In genomic region chr15:24945711-24946110, GRCh38 we compare ENCODE assay signal across 23 cellular contexts. TPM values are rescaled to one million over a fixed set of nuclear protein-coding genes. Genes with fewer than 3 reads are reported as not detected.
DNase-seq lines count a peak whose midpoint lies in the region; ATAC-seq and TF ChIP-seq lines count a peak whose summit lies in the region.
"Had no signal": no experiment of that assay in that cellular context is flagged by ENCODE, and none has a peak within 500 bp of the region (broad histone marks: within the 10 kb centered on the region; RNA-seq: fewer than 3 reads in every experiment).

No MANE protein-coding gene starts in this region.

- TF ChIP-seq POLR2A in thyroid gland (IDR thresholded peaks at IDR 0.05) (no peak), testis (IDR thresholded peaks at IDR 0.05) (no peak)

- no peak overlapping the region for H3K4me3 Mint-ChIP-seq in WTC11
- no peak overlapping the region for H3K4me3 Mint-ChIP-seq in endothelial cell (ENCODE audit: unreplicated experiment)
- no peak overlapping the region for H3K4me3 Mint-ChIP-seq in stimulated activated naive B cell treated with anti-CD40 and anti-IgM and Interleukin-4, amounts not matched to agents 10 μg/mL and 1 μg/mL and 100 μg/mL, for 72 hours
- no peak overlapping the region for H3K4me3 Mint-ChIP-seq in CD4-positive, alpha-beta T cell
- H3K4me3 Mint-ChIP-seq: HFFc6 had no signal

- no peaks in the 10 kb centered on the region for H3K36me3 ChIP-seq in thyroid gland
- H3K36me3 ChIP-seq in testis (ENCODE audit: low read depth, missing control alignments) = no peaks in the 10 kb centered on the region
- H3K36me3 ChIP-seq: BE2C, HAP-1 had no signal

- intact Hi-C loops in thyroid gland (cut with DNase I) = no loop called here
- intact Hi-C loops in testis (cut with DNase I; ENCODE audit: low total_unique reads) = no loop called here
- intact Hi-C loops in CD4-positive, alpha-beta T cell (cut with DNase I, micrococcal nuclease) = no loop called here

- WGBS in thyroid gland, 2 donors = 30 to 52% methylated on average over 1 of the region's 1 CpG
- 86 to 88% methylated on average over 1 of the region's 1 CpG for WGBS in testis, 2 donors

- H3K36me3 Mint-ChIP-seq in WTC11 = peaks cover 27% of the 10 kb centered on the region
- H3K36me3 Mint-ChIP-seq in endothelial cell (ENCODE audit: low read depth, unreplicated experiment) = peaks cover 6% of the 10 kb centered on the region
- no peaks in the 10 kb centered on the region for H3K36me3 Mint-ChIP-seq in stimulated activated naive B cell treated with anti-CD40 and anti-IgM and Interleukin-4, amounts not matched to agents 10 μg/mL and 1 μg/mL and 100 μg/mL, for 72 hours
- no peaks in the 10 kb centered on the region for H3K36me3 Mint-ChIP-seq in CD4-positive, alpha-beta T cell (ENCODE audit: low read depth)

- ATAC-seq in WTC11 = no peak
- ATAC-seq in stimulated activated naive B cell treated with anti-CD40 and anti-IgM and Interleukin-4, amounts not matched to agents 10 μg/mL and 1 μg/mL and 100 μg/mL, for 72 hours (replicated peaks) = no peak
- ATAC-seq in CD4-positive, alpha-beta T cell (ENCODE audit: poor library complexity) = no peak
- ATAC-seq: PC-3 had no signal

- H3K4me1 ChIP-seq in thyroid gland (peaks cover 2 to 5% of the 10 kb centered on the region in 2 donors), testis (no peaks in the 10 kb centered on the region)
- H3K4me1 ChIP-seq: BE2C, HAP-1 had no signal

- peak overlapping the region; percentile 76 for H3K27ac Mint-ChIP-seq in WTC11
- H3K27ac Mint-ChIP-seq in endothelial cell (ENCODE audit: unreplicated experiment) = peak overlapping the region; percentile 52
- no peak overlapping the region for H3K27ac Mint-ChIP-seq in stimulated activated naive B cell treated with anti-CD40 and anti-IgM and Interleukin-4, amounts not matched to agents 10 μg/mL and 1 μg/mL and 100 μg/mL, for 72 hours
- H3K27ac Mint-ChIP-seq in CD4-positive, alpha-beta T cell = no peak overlapping the region
- H3K27ac Mint-ChIP-seq: HFFc6 had no signal

- no peaks in the 10 kb centered on the region for H3K9me3 ChIP-seq in thyroid gland
- no peaks in the 10 kb centered on the region for H3K9me3 ChIP-seq in testis
- no peaks in the 10 kb centered on the region for H3K9me3 ChIP-seq in CD4-positive, alpha-beta T cell (ENCODE audit: control insufficient read depth, low read length)
- H3K9me3 ChIP-seq: BE2C had no signal

- H3K9me3 Mint-ChIP-seq in WTC11 (peaks cover 18% of the 10 kb centered on the region), endothelial cell (ENCODE audit: unreplicated experiment) (no peaks in the 10 kb centered on the region)
- no peaks in the 10 kb centered on the region for H3K9me3 Mint-ChIP-seq in stimulated activated naive B cell treated with anti-CD40 and anti-IgM and Interleukin-4, amounts not matched to agents 10 μg/mL and 1 μg/mL and 100 μg/mL, for 72 hours
- H3K9me3 Mint-ChIP-seq in CD4-positive, alpha-beta T cell = peaks cover 9% of the 10 kb centered on the region

- H3K4me3 ChIP-seq in thyroid gland (replicated peaks in 1 of 3) (no peak overlapping the region), testis (no peak overlapping the region)
- H3K4me3 ChIP-seq: HAP-1 had no signal

- H3K27ac ChIP-seq in thyroid gland (peak overlapping the region; percentile 37 to 61 (median 47)), testis (no peak overlapping the region)
- H3K27ac ChIP-seq in CD4-positive, alpha-beta T cell (ENCODE audit: low read depth, low read length) = no peak overlapping the region

- CTCF ChIA-PET in WTC11 (lab: Charles Lee) (no interaction called here), GM10248 (lab: Yijun Ruan, JAX) (no interaction called here)
- CTCF ChIA-PET in CD4-positive, alpha-beta T cell (lab: Charles Lee) = no interaction called here

- POLR2A ChIA-PET in WTC11 (lab: Charles Lee) (interaction anchor here (1.1 kb wide), 1 partner anchor 26 kb away, joined by 3 read pairs; no protein-coding TSS in a partner anchor), GM10248 (lab: Yijun Ruan, JAX) (no interaction called here)
- POLR2A ChIA-PET in CD4-positive, alpha-beta T cell (lab: Charles Lee) = no interaction called here

- H3K4me1 Mint-ChIP-seq in WTC11 (peaks cover 11% of the 10 kb centered on the region), endothelial cell (ENCODE audit: unreplicated experiment) (peaks cover 7% of the 10 kb centered on the region)
- H3K4me1 Mint-ChIP-seq in stimulated activated naive B cell treated with anti-CD40 and anti-IgM and Interleukin-4, amounts not matched to agents 10 μg/mL and 1 μg/mL and 100 μg/mL, for 72 hours = no peaks in the 10 kb centered on the region
- H3K4me1 Mint-ChIP-seq in CD4-positive, alpha-beta T cell (ENCODE audit: low read depth) = no peaks in the 10 kb centered on the region

- DNase-seq in DMS 273 treated with DMSO at 0.1 percent for 48 hours (lab: John Stamatoyannopoulos, UW) (peak; percentile 5), WTC11 (ENCODE audit: low spot score) (no peak), endothelial cell (ENCODE audit: low spot score) (no peak), thyroid gland (no peak), testis (no peak), GM10248 (ENCODE audit: extremely low spot score) (no peak)
- DNase-seq in stimulated activated naive B cell treated with anti-CD40 and anti-IgM and Interleukin-4, amounts not matched to agents 10 μg/mL and 1 μg/mL and 100 μg/mL, for 72 hours = no peak
- no peak for DNase-seq in CD4-positive, alpha-beta T cell
- DNase-seq: BE2C; GDM1; HFFc6; KBM-7; NCI-H1105 treated with DMSO at 0.1 percent for 48 hours; NCI-H146; NCI-H1930; NCI-H2107; NCI-H446 treated with DMSO at 0.1 percent for 48 hours; NCI-H526; NCI-H82; NK-92 treated with Interleukin-12 subunit alpha and Interleukin-12 subunit beta, amount 100 ng/mL, for 24 hours; Right ventricle myocardium superior had no signal

- H3K27me3 ChIP-seq in thyroid gland = no peaks in the 10 kb centered on the region
- H3K27me3 ChIP-seq in testis = no peaks in the 10 kb centered on the region
- H3K27me3 ChIP-seq in CD4-positive, alpha-beta T cell (ENCODE audit: control insufficient read depth, insufficient read depth, low read length) = no peaks in the 10 kb centered on the region
- H3K27me3 ChIP-seq: BE2C had no signal

- H3K27me3 Mint-ChIP-seq in WTC11 (ENCODE audit: low read depth) (no peaks in the 10 kb centered on the region), endothelial cell (ENCODE audit: unreplicated experiment) (peaks cover 4% of the 10 kb centered on the region)
- H3K27me3 Mint-ChIP-seq in stimulated activated naive B cell treated with anti-CD40 and anti-IgM and Interleukin-4, amounts not matched to agents 10 μg/mL and 1 μg/mL and 100 μg/mL, for 72 hours = no peaks in the 10 kb centered on the region
- H3K27me3 Mint-ChIP-seq in CD4-positive, alpha-beta T cell = no peaks in the 10 kb centered on the region

- TF ChIP-seq CTCF in WTC11 (IDR thresholded peaks at IDR 0.05) (no peak), endothelial cell (IDR thresholded peaks at IDR 0.05; ENCODE audit: unreplicated experiment) (no peak), thyroid gland (IDR thresholded peaks at IDR 0.05) (no peak), testis (IDR thresholded peaks at IDR 0.05) (no peak), GM10248 (IDR thresholded peaks at IDR 0.05; ENCODE audit: control extremely low read depth, extremely low read depth, low read depth, missing control alignments) (no peak)
- TF ChIP-seq CTCF in CD4-positive, alpha-beta T cell (IDR thresholded peaks at IDR 0.05) = no peak

TF ChIP-seq in WTC11, 78 proteins besides CTCF, POLR2A, EP300 and RAD21 (continues in another document):
- TF ChIP-seq ZBTB43 (CRISPR knock-in tag; IDR thresholded peaks at IDR 0.05) = no peak
- no peak for TF ChIP-seq NR2C2 (CRISPR knock-in tag; IDR thresholded peaks at IDR 0.05)
- no peak for TF ChIP-seq ESRRA (CRISPR knock-in tag; IDR thresholded peaks at IDR 0.05; ENCODE audit: borderline replicate concordance)
- no peak for TF ChIP-seq E2F5 (CRISPR knock-in tag; IDR thresholded peaks at IDR 0.05)
- no peak for TF ChIP-seq SOX15 (CRISPR knock-in tag; IDR thresholded peaks at IDR 0.05)
- no peak for TF ChIP-seq IRF1 (CRISPR knock-in tag; IDR thresholded peaks at IDR 0.05)
- no peak for TF ChIP-seq ATF1 (CRISPR knock-in tag; IDR thresholded peaks at IDR 0.05)
- no peak for TF ChIP-seq SMAD4 (CRISPR knock-in tag; IDR thresholded peaks at IDR 0.05)
- no peak for TF ChIP-seq FOXK1 (CRISPR knock-in tag; IDR thresholded peaks at IDR 0.05)

RNA-seq across cellular contexts. Expression of gene SNRPN, which starts 9.1 kb away (rescaled TPM):
- 800 to 879 TPM (median 874 TPM) in 3 replicates for total RNA-seq in WTC11 (2021)
- 212 TPM for total RNA-seq in endothelial cell (ENCODE audit: unreplicated experiment)
- 100 to 1,000 TPM; 413 to 706 (median 631) TPM for total RNA-seq in thyroid gland
- 100 to 1,000 TPM; 132 to 180 TPM for total RNA-seq in testis
- 127 TPM for polyA plus RNA-seq in testis (ENCODE audit: insufficient read depth, low read depth, low replicate concordance)
- 10 to 100 TPM; 69.5 to 74.5 TPM for total RNA-seq in CD4-positive, alpha-beta T cell

RNA-seq across cellular contexts. Expression of gene SNURF, which starts 9.1 kb away (rescaled TPM):
- total RNA-seq in WTC11 (2021) = 50.8 to 77.2 TPM (median 66.8 TPM) in 3 replicates
- total RNA-seq in endothelial cell (ENCODE audit: unreplicated experiment) = 12.3 TPM
- 10 to 100 TPM; 42.9 to 65.2 (median 54.1) TPM for total RNA-seq in thyroid gland
- 10 to 100 TPM; 14.3 to 15.7 TPM for total RNA-seq in testis
- polyA plus RNA-seq in testis (ENCODE audit: insufficient read depth, low read depth, low replicate concordance) = 8.6 TPM
- 10 to 100 TPM; 30.1 to 44.0 TPM for total RNA-seq in CD4-positive, alpha-beta T cell

Comparison
In these comparisons a context has a peak if more than half of its experiments do, and no peak if none do; other contexts are left out.
1. H3K27ac Mint-ChIP-seq: peak in WTC11 (single experiment) and endothelial cell (single experiment); none in stimulated activated naive B cell treated with anti-CD40 and anti-IgM and Interleukin-4, amounts not matched to agents 10 μg/mL and 1 μg/mL and 100 μg/mL, for 72 hours (single experiment) and CD4-positive, alpha-beta T cell (single experiment).
2. H3K27ac ChIP-seq: peak in thyroid gland (3 of 3); none in testis (0 of 2) and CD4-positive, alpha-beta T cell (single experiment).